ENCODE assay signal across 7 cellular contexts in the genomic region with DNA sequence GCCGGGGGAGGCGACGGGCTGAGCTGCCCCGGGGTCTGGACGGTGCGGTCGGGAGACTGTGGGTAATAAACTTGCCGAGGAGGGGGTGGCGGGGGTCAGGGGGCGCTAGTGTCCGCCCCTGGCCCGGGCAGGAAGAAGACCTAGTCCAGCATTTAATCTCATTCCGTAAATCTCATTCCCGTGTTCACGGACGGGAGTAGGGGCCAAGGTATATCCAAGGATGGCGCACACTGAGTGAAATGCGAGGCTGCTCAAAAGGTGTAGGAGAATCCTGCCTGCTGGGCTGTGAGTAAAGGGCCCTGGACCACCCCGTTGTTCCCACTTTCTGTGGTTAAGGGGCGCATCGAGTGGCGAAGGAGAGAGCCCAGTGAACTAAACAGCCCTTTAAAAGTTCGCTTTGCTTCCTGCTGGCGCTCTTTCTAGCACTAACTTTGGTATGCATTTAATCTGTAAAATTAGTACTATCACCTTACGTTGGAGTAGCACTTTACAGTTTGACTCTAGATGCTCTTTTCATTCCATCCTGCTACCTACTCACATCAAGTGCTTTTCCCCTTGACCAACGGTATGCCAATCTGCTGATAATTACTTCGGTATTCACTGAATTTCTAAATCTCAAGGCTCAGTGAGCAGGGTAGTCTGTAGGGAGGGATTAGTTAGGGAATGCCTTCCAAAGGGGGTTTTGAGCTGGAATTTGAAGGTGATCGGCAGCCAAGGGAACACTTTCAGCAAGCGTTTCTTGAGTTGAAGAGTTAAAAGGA. TPM values are rescaled to one million over a fixed set of nuclear protein-coding genes. Genes with fewer than 3 reads are reported as not detected.
A peak's percentile ranks its signal among the peaks of the same experiment; 100 is the strongest.
DNase-seq lines count a peak whose midpoint lies in the region; ATAC-seq, FAIRE-seq and TF ChIP-seq lines count a peak whose summit lies in the region.

No MANE protein-coding gene starts in this region.

- intact Hi-C loops in colonic mucosa (cut with DNase I), result loop anchor here (10.0 kb wide), 1 partner anchor 547 kb away; no protein-coding TSS in a partner anchor
- intact Hi-C loops in sciatic nerve (cut with DNase I), result no loop called here

- H3K9me3 ChIP-seq in GM23248 (ENCODE audit: low read depth) (no peaks in the 10 kb centered on the region), colonic mucosa (no peaks in the 10 kb centered on the region)

- H3K4me1 Mint-ChIP-seq in naive thymus-derived CD8-positive, alpha-beta T cell, result peaks cover 6 to 34% (median 33%) of the 10 kb centered on the region in 4 donors

- ATAC-seq in naive thymus-derived CD8-positive, alpha-beta T cell, result no peak
- no peak for ATAC-seq in GM21786 (IDR thresholded peaks at IDR 0.05; ENCODE audit: unreplicated experiment)
- ATAC-seq in sciatic nerve, result no peak

- in situ Hi-C loops in GM23248 (cut with MboI), result loop anchor here (25.0 kb wide), 1 partner anchor 545 kb away; a partner anchor contains a TSS

- no peaks in the 10 kb centered on the region for H3K27me3 ChIP-seq in GM23248 (replicated peaks; ENCODE audit: insufficient read depth)
- H3K27me3 ChIP-seq in colonic mucosa, result no peaks in the 10 kb centered on the region

- peak overlapping the region; percentile 78 to 94 (median 89) for H3K4me3 Mint-ChIP-seq in naive thymus-derived CD8-positive, alpha-beta T cell

- 48 to 60% methylated on average over 22 to 29 of the region's 29 CpGs for WGBS in GM23248 (ENCODE audit: low coverage in 1 of 2, low lambda C conversion rate in 2 of 2, missing lambda C conversion rate in 2 of 2), 2 experiments

- peak overlapping the region; percentile 76 for H3K4me3 ChIP-seq in GM23248
- peak overlapping the region; percentile 94 for H3K4me3 ChIP-seq in colonic mucosa

- no peak overlapping the region for H3K9ac ChIP-seq in GM23248
- peak overlapping the region; percentile 93 to 97 for H3K9ac ChIP-seq in colonic mucosa (ENCODE audit: low read depth in 2 of 2, low read length in 2 of 2)

- H3K27me3 Mint-ChIP-seq in naive thymus-derived CD8-positive, alpha-beta T cell, result no peaks in the 10 kb centered on the region

- peak overlapping the region; percentile 85 for H3K4me2 ChIP-seq in GM23248 (ENCODE audit: unreplicated experiment)

- no peak for DNase-seq in GM23248
- peak; percentile 1 for DNase-seq in NCI-H748 treated with DMSO at 0.1 percent for 48 hours (lab: John Stamatoyannopoulos, UW)
- no peak for DNase-seq in colonic mucosa
- DNase-seq in naive thymus-derived CD8-positive, alpha-beta T cell, result peak in 3 of 10 donors; percentile 7 to 11 (median 8)
- DNase-seq in GM19239 (ENCODE audit: insufficient read length, low spot score), result no peak
- no peak for DNase-seq in sciatic nerve (ENCODE audit: low spot score)

- H3F3A ChIP-seq in GM23248 (ENCODE audit: insufficient read depth), result peaks cover 35% of the 10 kb centered on the region; the same call in 1 of the 2 replicates

- H3K4me1 ChIP-seq in GM23248 (ENCODE audit: insufficient read depth) (peaks cover 6% of the 10 kb centered on the region; the same call in 1 of the 2 replicates), colonic mucosa (no peaks in the 10 kb centered on the region)

- H3K79me2 ChIP-seq in GM23248 (ENCODE audit: insufficient read depth), result no peaks in the 10 kb centered on the region

- POLR2A ChIA-PET in naive thymus-derived CD8-positive, alpha-beta T cell (lab: Charles Lee), result interaction anchor here (0.6 to 2.0 kb wide), 4 partner anchors 14 to 221 kb away, joined by 3 to 11 read pairs (median 5); a partner anchor contains a TSS

- H3K36me3 Mint-ChIP-seq in naive thymus-derived CD8-positive, alpha-beta T cell, result peaks cover 0 to 10% (median 0%) of the 10 kb centered on the region in 3 donors

- peak overlapping the region; percentile 83 for H2AFZ ChIP-seq in GM23248

- no peaks in the 10 kb centered on the region for H4K20me1 ChIP-seq in GM23248 (ENCODE audit: insufficient read depth)

- no peak for TF ChIP-seq CTCF in colonic mucosa (IDR thresholded peaks at IDR 0.05)

- H3K27ac Mint-ChIP-seq in naive thymus-derived CD8-positive, alpha-beta T cell, result peak overlapping the region in 9 of 10 donors; percentile 60 to 93 (median 88)

- no peaks in the 10 kb centered on the region for H3K36me3 ChIP-seq in GM23248 (ENCODE audit: low read depth)
- no peaks in the 10 kb centered on the region for H3K36me3 ChIP-seq in colonic mucosa

- H3K27ac ChIP-seq in GM23248 (no peak overlapping the region), colonic mucosa (peak overlapping the region; percentile 91)

- H3K9me3 Mint-ChIP-seq in naive thymus-derived CD8-positive, alpha-beta T cell, result no peaks in the 10 kb centered on the region

- no peaks in the 10 kb centered on the region for H3K9me2 ChIP-seq in GM23248 (ENCODE audit: insufficient read depth)

- FAIRE-seq in GM19239 (lab: Jason Lieb, UNC), result no peak

RNA-seq across cellular contexts. Expression of a gene that starts 0.7 kb away (rescaled TPM):
- not detected in 2 replicates for total RNA-seq in GM23248 (2014; rRNA removed; shearing (Covaris generic))
- 0.16 and 0.34 TPM in 2 replicates for polyA plus RNA-seq in GM23248 (2016; fragmentation: Nextera tagmentation; extraction: Ambion mirVana)
- total RNA-seq in colonic mucosa (10 to 100 TPM; 16.6 to 35.6 TPM), sciatic nerve (5.7 TPM)
- 10 to 100 TPM in 1 of 2 experiments, 1 to 10 TPM in 1; 9.4 to 12.0 TPM for total RNA-seq in naive thymus-derived CD8-positive, alpha-beta T cell
- polyA plus RNA-seq in naive thymus-derived CD8-positive, alpha-beta T cell, result 1 to 10 TPM in 2 of 3 donors, under 1 TPM in 1; 0.49 to 2.0 (median 1.4) TPM

RNA-seq across cellular contexts. Expression of a gene that starts 40.8 kb away (rescaled TPM):
- 0.76 TPM in 1 of 2 replicates, not detected in the other for total RNA-seq in GM23248 (2014; rRNA removed; shearing (Covaris generic))
- 0.49 TPM in 2 replicates for polyA plus RNA-seq in GM23248 (2016; fragmentation: Nextera tagmentation; extraction: Ambion mirVana)
- total RNA-seq in colonic mucosa (1 to 10 TPM; 1.9 to 2.9 TPM), sciatic nerve (26.3 TPM)
- total RNA-seq in naive thymus-derived CD8-positive, alpha-beta T cell, result not detected
- polyA plus RNA-seq in naive thymus-derived CD8-positive, alpha-beta T cell, result 1 to 10 TPM in 1 of 3 donors, under 1 TPM in 2; 0.53 to 2.4 (median 0.98) TPM
